In the genomic region with DNA sequence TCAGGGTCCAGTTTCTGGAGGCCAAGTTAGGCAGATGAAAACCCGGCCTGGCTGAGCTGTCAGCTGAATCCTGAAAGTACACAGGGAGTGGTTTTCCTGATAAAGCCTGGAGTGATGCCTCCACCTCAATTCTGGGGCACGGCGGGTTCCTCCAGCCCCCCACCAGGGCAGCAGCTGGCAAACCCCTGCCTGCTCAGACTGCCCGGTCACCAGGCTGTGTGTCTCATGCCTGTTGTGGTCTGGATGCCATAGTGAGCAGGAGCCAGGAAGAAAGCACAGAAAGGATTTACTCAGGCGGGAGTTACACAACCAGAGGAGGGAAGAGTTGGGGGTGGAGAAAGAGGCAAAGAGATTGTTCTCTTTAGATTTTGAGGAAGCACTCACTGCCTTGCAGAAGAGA, we compare ENCODE assay signal across 10 cellular contexts.
DNase-seq lines count a peak whose midpoint lies in the region; ATAC-seq, FAIRE-seq and TF ChIP-seq lines count a peak whose summit lies in the region.
"Had no signal": no experiment of that assay in that cellular context is flagged by ENCODE, and none has a peak within 500 bp of the region (broad histone marks: within the 10 kb centered on the region; RNA-seq: fewer than 3 reads in every experiment).

No MANE protein-coding gene starts in this region.

- H3K27ac Mint-ChIP-seq in Caco-2 (ENCODE audit: unreplicated experiment) = peak overlapping the region; percentile 27
- H3K27ac Mint-ChIP-seq: activated T-cell treated with anti-CD3 and anti-CD28 coated beads, Interleukin-2, amount 50 U/mL, for 24 hours had no signal

- H3K9ac ChIP-seq in rectal smooth muscle tissue (ENCODE audit: low read length) = peak overlapping the region; percentile 16

- H3K9me3 Mint-ChIP-seq in Caco-2 (ENCODE audit: unreplicated experiment) = no peaks in the 10 kb centered on the region
- H3K9me3 Mint-ChIP-seq: activated T-cell treated with anti-CD3 and anti-CD28 coated beads, Interleukin-2, amount 50 U/mL, for 24 hours had no signal

- H3K4me1 ChIP-seq in Caco-2 (peaks cover 10% of the 10 kb centered on the region), rectal smooth muscle tissue (ENCODE audit: control insufficient read depth, insufficient read depth, low read length) (peaks cover 26% of the 10 kb centered on the region)

- H3K4me1 Mint-ChIP-seq in Caco-2 (ENCODE audit: low read depth, unreplicated experiment) = peaks cover 10% of the 10 kb centered on the region

- no peak overlapping the region for H3K4me3 Mint-ChIP-seq in Caco-2 (ENCODE audit: unreplicated experiment)
- H3K4me3 Mint-ChIP-seq: activated T-cell treated with anti-CD3 and anti-CD28 coated beads, Interleukin-2, amount 50 U/mL, for 24 hours had no signal

- no TSS peak for BruUV-seq in Caco-2 (replicated peaks; lab: Mats Ljungman, UMichigan)

- no peaks in the 10 kb centered on the region for H3K27me3 ChIP-seq in Caco-2 (replicated peaks; ENCODE audit: control insufficient read depth, insufficient read depth, low read length)
- H3K27me3 ChIP-seq in rectal smooth muscle tissue (ENCODE audit: control insufficient read depth, insufficient read depth, low read length) = no peaks in the 10 kb centered on the region
- no peaks in the 10 kb centered on the region for H3K27me3 ChIP-seq in WERI-Rb-1 (ENCODE audit: insufficient read depth, low read depth, severe bottlenecking)

- FAIRE-seq in GM12892 (lab: Jason Lieb, UNC) = no peak
- FAIRE-seq: frontal cortex had no signal

- DNase-seq in Caco-2 = no peak
- DNase-seq in SIG-M5 treated with dmso at 0.1 percent for 504 hours (lab: John Stamatoyannopoulos, UW; ENCODE audit: unreplicated experiment) = peak; percentile 63
- DNase-seq in Right ventricle myocardium superior = peak; percentile 58
- DNase-seq in activated CD4-positive, alpha-beta T cell treated with anti-CD3 and anti-CD28 coated beads for 1 hour = no peak
- DNase-seq in WERI-Rb-1 = no peak
- no peak for DNase-seq in GM12892 (ENCODE audit: insufficient read length)
- no peak for DNase-seq in OCI-M1 (lab: John Stamatoyannopoulos, UW)

- H3K4me3 ChIP-seq in Caco-2 (ENCODE audit: low read depth, low read length) (no peak overlapping the region), rectal smooth muscle tissue (ENCODE audit: low read length) (no peak overlapping the region), WERI-Rb-1 (ENCODE audit: low read depth, low read length) (no peak overlapping the region)

- no peaks in the 10 kb centered on the region for H3K27me3 Mint-ChIP-seq in Caco-2 (ENCODE audit: insufficient read depth, unreplicated experiment)

- TF ChIP-seq POLR2A in GM12892 (IDR thresholded peaks at IDR 0.05; ENCODE audit: low read depth, low read length) = no peak

- POLR2A ChIA-PET in Caco-2 (lab: Charles Lee) = interaction anchor here (0.6 kb wide), 1 partner anchor 86 kb away, joined by 4 read pairs; no protein-coding TSS in a partner anchor

- H3K27ac ChIP-seq in rectal smooth muscle tissue (ENCODE audit: low read depth, low read length) = peak overlapping the region; percentile 84
- no peak overlapping the region for H3K27ac ChIP-seq in WERI-Rb-1

- no peaks in the 10 kb centered on the region for H3K9me3 ChIP-seq in Caco-2
- no peaks in the 10 kb centered on the region for H3K9me3 ChIP-seq in WERI-Rb-1 (ENCODE audit: severe bottlenecking)

- intact Hi-C loops in Caco-2 (cut with micrococcal nuclease; ENCODE audit: unreplicated experiment) (loop anchor here (2.0 to 5.0 kb wide), 4 partner anchors 62 to 476 kb away; no protein-coding TSS in a partner anchor), Right ventricle myocardium superior (cut with DNase I) (no loop called here)

- CTCF ChIA-PET in Caco-2 (lab: Charles Lee) = interaction anchor here (0.6 to 1.8 kb wide), 21 partner anchors 33 to 600 kb away, joined by 3 to 25 read pairs (median 4); a partner anchor contains a TSS

- peaks cover 74% of the 10 kb centered on the region for H3K36me3 Mint-ChIP-seq in Caco-2 (ENCODE audit: insufficient read depth, unreplicated experiment)

- no peak for TF ChIP-seq CTCF in Caco-2 (IDR thresholded peaks at IDR 0.05; ENCODE audit: insufficient read depth in 1 of 2, low read depth in 1 of 2, low read length in 1 of 2, severe bottlenecking in 1 of 2, unreplicated experiment in 1 of 2)
- no peak for TF ChIP-seq CTCF in WERI-Rb-1 (IDR thresholded peaks at IDR 0.05; ENCODE audit: low read depth, low read length)

- H3K36me3 ChIP-seq in Caco-2 (ENCODE audit: control insufficient read depth, insufficient read depth, low read length) (no peaks in the 10 kb centered on the region; the same call in 1 of the 2 replicates), rectal smooth muscle tissue (ENCODE audit: control insufficient read depth, insufficient read depth, low read length) (peaks cover 2% of the 10 kb centered on the region), WERI-Rb-1 (peaks cover 57% of the 10 kb centered on the region)

- peak; percentile 71 for ATAC-seq in Right ventricle myocardium superior (ENCODE audit: poor library complexity)

Comparison
In these comparisons a context has a peak if more than half of its experiments do, and no peak if none do; other contexts are left out.
1. DNase-seq: peak in SIG-M5 treated with dmso at 0.1 percent for 504 hours (single experiment) and Right ventricle myocardium superior (single experiment); none in Caco-2 (0 of 2), activated CD4-positive, alpha-beta T cell treated with anti-CD3 and anti-CD28 coated beads for 1 hour (single experiment), WERI-Rb-1 (single experiment), GM12892 (single experiment) and OCI-M1 (single experiment).